ENCODE assay signal across 18 cellular contexts in the genomic region with DNA sequence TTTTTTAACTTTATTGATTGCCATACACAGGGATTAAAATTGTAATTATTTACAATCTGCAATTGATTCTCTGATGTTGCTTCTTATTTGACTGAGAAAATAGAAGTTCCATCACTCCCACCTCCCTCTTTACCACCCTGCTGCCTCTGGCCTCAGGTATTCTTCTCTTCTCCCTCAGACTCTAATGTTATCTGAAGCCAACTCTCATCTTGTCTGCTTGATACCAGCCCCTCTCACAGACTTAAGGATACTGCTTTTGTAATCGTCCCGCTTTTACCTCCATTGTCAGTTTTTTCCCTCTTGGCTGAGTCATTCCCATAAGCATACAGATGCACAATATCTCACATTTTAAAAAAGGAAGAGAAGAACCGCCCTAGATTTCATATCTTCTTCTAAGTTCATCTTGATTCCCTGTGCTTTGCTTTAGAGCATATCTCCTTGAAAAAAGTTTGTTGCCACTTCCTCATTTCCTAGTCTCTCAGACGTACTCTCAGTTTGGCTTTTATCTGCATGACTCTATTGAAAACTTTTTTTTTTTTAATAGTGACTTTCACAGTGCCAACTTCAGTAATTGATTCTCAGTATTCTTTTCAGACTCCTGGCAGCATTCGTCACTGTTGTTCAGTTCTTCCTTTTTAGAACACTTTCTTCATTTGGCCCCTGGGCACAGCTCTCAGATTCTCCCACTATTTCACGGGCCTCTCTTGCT. TPM values are rescaled to one million over a fixed set of nuclear protein-coding genes. Genes with fewer than 3 reads are reported as not detected.
DNase-seq lines count a peak whose midpoint lies in the region; ATAC-seq, FAIRE-seq and TF ChIP-seq lines count a peak whose summit lies in the region.
"Had no signal": no experiment of that assay in that cellular context is flagged by ENCODE, and none has a peak within 500 bp of the region (broad histone marks: within the 10 kb centered on the region; RNA-seq: fewer than 3 reads in every experiment).

No MANE protein-coding gene starts in this region.

- no peaks in the 10 kb centered on the region for H3K36me3 ChIP-seq in K562 (ENCODE audit: control insufficient read depth, insufficient read depth, low read length)

- no peak for TF ChIP-seq POLR2A in K562 (conservative IDR thresholded peaks at IDR 0.05)

- no peaks in the 10 kb centered on the region for H3K79me2 ChIP-seq in K562 (ENCODE audit: control insufficient read depth, insufficient read depth, low read length)

- no peak for FAIRE-seq in K562 (lab: Jason Lieb, UNC)
- FAIRE-seq: endometrium, H1 had no signal

- no peaks in the 10 kb centered on the region for H3K4me1 ChIP-seq in K562 (replicated peaks in 1 of 2; ENCODE audit: control insufficient read depth in 2 of 2, insufficient read depth in 2 of 2, low read length in 2 of 2)
- H3K4me1 ChIP-seq: lower lobe of right lung, testis had no signal

- no peaks in the 10 kb centered on the region for H3K9me1 ChIP-seq in K562 (ENCODE audit: control insufficient read depth, insufficient read depth, low read length)

- intact Hi-C loops in K562 (cut with micrococcal nuclease), result no loop called here

- H3K9me3 ChIP-seq in K562 (replicated peaks; ENCODE audit: control insufficient read depth, insufficient read depth, low read depth, low read length), result no peaks in the 10 kb centered on the region
- H3K9me3 ChIP-seq: lower lobe of right lung, testis had no signal

- BruUV-seq in K562 (replicated peaks; lab: Mats Ljungman, UMichigan), result no TSS peak

- in situ Hi-C loops in K562 (cut with MboI), result no loop called here

- H2AFZ ChIP-seq in K562 (ENCODE audit: low read depth, low read length), result no peak overlapping the region

- POLR2A ChIA-PET in K562 (lab: Yijun Ruan, JAX), result no interaction called here

- no peak for TF ChIP-seq CTCF in K562 (IDR thresholded peaks at IDR 0.05 in 2 of 3, conservative IDR thresholded peaks at IDR 0.05 in 1 of 3; ENCODE audit: insufficient read depth in 2 of 3, low read depth in 1 of 3, low read length in 3 of 3)

- DNase-seq in MV-4-11 (lab: John Stamatoyannopoulos, UW) (peak; percentile 65), K562 (ENCODE audit: extremely low read depth in 1 of 4, low spot score in 3 of 4) (no peak), NCI-H1092 (lab: John Stamatoyannopoulos, UW) (no peak), HT-29 (ENCODE audit: low spot score) (no peak)
- DNase-seq: activated CD4-positive, alpha-beta T cell treated with anti-CD3 and anti-CD28 coated beads for 1 hour; activated naive CD8-positive, alpha-beta T cell treated with anti-CD3 and anti-CD28 coated beads, Interleukin-2, amount 10 ng/mL, durations not matched to agents 7 days and 5 days; cerebellar nuclear complex; foreskin melanocyte; lower lobe of right lung; natural killer cell; testis had no signal

- peak; percentile 60 for ATAC-seq in GM18519 (IDR thresholded peaks at IDR 0.05; ENCODE audit: low FRiP score, unreplicated experiment)
- ATAC-seq in HG02852 (IDR thresholded peaks at IDR 0.05; ENCODE audit: unreplicated experiment), result peak; percentile 50
- no peak for ATAC-seq in K562
- ATAC-seq in HG02610 (IDR thresholded peaks at IDR 0.05; ENCODE audit: unreplicated experiment), result no peak
- ATAC-seq in HG03520 (IDR thresholded peaks at IDR 0.05; ENCODE audit: unreplicated experiment), result no peak
- ATAC-seq: lower lobe of right lung, natural killer cell, Panc1 had no signal

- H4K20me1 ChIP-seq in K562 (replicated peaks; ENCODE audit: control insufficient read depth, insufficient read depth, low read length), result no peaks in the 10 kb centered on the region

- H3K27me3 ChIP-seq in K562 (ENCODE audit: control insufficient read depth in 2 of 2, insufficient read depth in 2 of 2, low read length in 2 of 2), result no peaks in the 10 kb centered on the region
- H3K27me3 ChIP-seq: testis had no signal

- H3K9ac ChIP-seq in K562 (ENCODE audit: insufficient read depth in 1 of 2, low read depth in 2 of 2, low read length in 2 of 2), result no peak overlapping the region

- no peak for TF ChIP-seq RAD21 in K562 (CRISPR knock-in tag; conservative IDR thresholded peaks at IDR 0.05 in 1 of 2, IDR thresholded peaks at IDR 0.05 in 1 of 2)

- CTCF ChIA-PET in K562 (lab: Yijun Ruan, JAX; ENCODE audit: low intra/inter-chr PET ratio), result no interaction called here

- 7% methylated on average over 5 of the region's 6 CpGs for WGBS in K562 (ENCODE audit: insufficient coverage, low coverage, missing lambda C conversion rate)

- TF ChIP-seq EP300 in K562 (IDR thresholded peaks at IDR 0.05; ENCODE audit: low read length), result no peak

- no peak overlapping the region for H3K4me2 ChIP-seq in K562 (ENCODE audit: insufficient read depth, low read length)

- H3K4me3 ChIP-seq in K562, result no peak overlapping the region
- H3K4me3 ChIP-seq: lower lobe of right lung, testis had no signal

- H3K27ac ChIP-seq in K562 (ENCODE audit: extremely low read depth, low read depth, low read length), result no peak overlapping the region
- H3K27ac ChIP-seq: lower lobe of right lung, testis had no signal

TF ChIP-seq in K562, 482 proteins besides CTCF, POLR2A, EP300 and RAD21 (continues in another document):
- TF ChIP-seq, protein P1, sequence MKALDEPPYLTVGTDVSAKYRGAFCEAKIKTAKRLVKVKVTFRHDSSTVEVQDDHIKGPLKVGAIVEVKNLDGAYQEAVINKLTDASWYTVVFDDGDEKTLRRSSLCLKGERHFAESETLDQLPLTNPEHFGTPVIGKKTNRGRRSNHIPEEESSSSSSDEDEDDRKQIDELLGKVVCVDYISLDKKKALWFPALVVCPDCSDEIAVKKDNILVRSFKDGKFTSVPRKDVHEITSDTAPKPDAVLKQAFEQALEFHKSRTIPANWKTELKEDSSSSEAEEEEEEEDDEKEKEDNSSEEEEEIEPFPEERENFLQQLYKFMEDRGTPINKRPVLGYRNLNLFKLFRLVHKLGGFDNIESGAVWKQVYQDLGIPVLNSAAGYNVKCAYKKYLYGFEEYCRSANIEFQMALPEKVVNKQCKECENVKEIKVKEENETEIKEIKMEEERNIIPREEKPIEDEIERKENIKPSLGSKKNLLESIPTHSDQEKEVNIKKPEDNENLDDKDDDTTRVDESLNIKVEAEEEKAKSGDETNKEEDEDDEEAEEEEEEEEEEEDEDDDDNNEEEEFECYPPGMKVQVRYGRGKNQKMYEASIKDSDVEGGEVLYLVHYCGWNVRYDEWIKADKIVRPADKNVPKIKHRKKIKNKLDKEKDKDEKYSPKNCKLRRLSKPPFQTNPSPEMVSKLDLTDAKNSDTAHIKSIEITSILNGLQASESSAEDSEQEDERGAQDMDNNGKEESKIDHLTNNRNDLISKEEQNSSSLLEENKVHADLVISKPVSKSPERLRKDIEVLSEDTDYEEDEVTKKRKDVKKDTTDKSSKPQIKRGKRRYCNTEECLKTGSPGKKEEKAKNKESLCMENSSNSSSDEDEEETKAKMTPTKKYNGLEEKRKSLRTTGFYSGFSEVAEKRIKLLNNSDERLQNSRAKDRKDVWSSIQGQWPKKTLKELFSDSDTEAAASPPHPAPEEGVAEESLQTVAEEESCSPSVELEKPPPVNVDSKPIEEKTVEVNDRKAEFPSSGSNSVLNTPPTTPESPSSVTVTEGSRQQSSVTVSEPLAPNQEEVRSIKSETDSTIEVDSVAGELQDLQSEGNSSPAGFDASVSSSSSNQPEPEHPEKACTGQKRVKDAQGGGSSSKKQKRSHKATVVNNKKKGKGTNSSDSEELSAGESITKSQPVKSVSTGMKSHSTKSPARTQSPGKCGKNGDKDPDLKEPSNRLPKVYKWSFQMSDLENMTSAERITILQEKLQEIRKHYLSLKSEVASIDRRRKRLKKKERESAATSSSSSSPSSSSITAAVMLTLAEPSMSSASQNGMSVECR (CRISPR knock-in tag; IDR thresholded peaks at IDR 0.05), result no peak
- TF ChIP-seq, protein P2, sequence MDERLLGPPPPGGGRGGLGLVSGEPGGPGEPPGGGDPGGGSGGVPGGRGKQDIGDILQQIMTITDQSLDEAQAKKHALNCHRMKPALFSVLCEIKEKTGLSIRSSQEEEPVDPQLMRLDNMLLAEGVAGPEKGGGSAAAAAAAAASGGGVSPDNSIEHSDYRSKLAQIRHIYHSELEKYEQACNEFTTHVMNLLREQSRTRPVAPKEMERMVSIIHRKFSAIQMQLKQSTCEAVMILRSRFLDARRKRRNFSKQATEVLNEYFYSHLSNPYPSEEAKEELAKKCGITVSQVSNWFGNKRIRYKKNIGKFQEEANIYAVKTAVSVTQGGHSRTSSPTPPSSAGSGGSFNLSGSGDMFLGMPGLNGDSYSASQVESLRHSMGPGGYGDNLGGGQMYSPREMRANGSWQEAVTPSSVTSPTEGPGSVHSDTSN (CRISPR knock-in tag; IDR thresholded peaks at IDR 0.05; ENCODE audit: low read depth), result no peak
- TF ChIP-seq, protein P2 (tag; conservative IDR thresholded peaks at IDR 0.05; ENCODE audit: low read depth), result no peak
- TF ChIP-seq HDAC2 (IDR thresholded peaks at IDR 0.05), result no peak

RNA-seq across cellular contexts. Expression of a gene that starts 31.1 kb away (rescaled TPM):
- total RNA-seq in K562 (2011; cell fraction: chromatin; rRNA removed; ENCODE audit: low replicate concordance), result 0.44 and 1.4 TPM in 2 replicates
- total RNA-seq in K562 (2011; cell fraction: nucleolus; rRNA removed), result 0.13 and 0.17 TPM in 2 replicates
- total RNA-seq in K562 (2011; cell fraction: nucleoplasm; rRNA removed), result 0.29 and 0.53 TPM in 2 replicates
- 2.9 and 4.0 TPM in 2 replicates for total RNA-seq in K562 (2014; rRNA removed)
- 4.3 and 4.4 TPM in 2 replicates for total RNA-seq in K562 (2014; rRNA removed; fragmentation: Illumina TruSeq; extraction: Trizol)
- total RNA-seq in K562 (2015; rRNA removed; fragmentation: Illumina TruSeq; extraction: Trizol), result 3.5 and 4.0 TPM in 2 replicates
- total RNA-seq in K562 (2021), result 2.4 and 2.6 TPM in 2 replicates
- polyA plus RNA-seq in K562 (2011; rRNA removed), result 0.15 and 0.98 TPM in 2 replicates
- 0.54 TPM in 1 of 2 replicates, not detected in the other for polyA plus RNA-seq in K562 (2011; cell fraction: cytosol; rRNA removed)
- polyA plus RNA-seq in K562 (2011; cell fraction: nucleus; rRNA removed), result 0.23 TPM in 1 of 2 replicates, not detected in the other
- 3.8 and 5.0 TPM in 2 replicates for polyA plus RNA-seq in K562 (2012)
- 3.6 and 4.4 TPM in 2 replicates for polyA plus RNA-seq in K562 (2014; fragmentation: Illumina TruSeq; extraction: Trizol)
- 1 to 10 TPM; 1.9 to 2.1 TPM for polyA plus RNA-seq in K562 (2014; fragmentation: Nextera tagmentation; extraction: Ambion mirVana)
- 5.0 and 5.9 TPM in 2 replicates for polyA plus RNA-seq in K562 (2014; rRNA removed)
- 0.39 TPM in 1 of 2 replicates, not detected in the other for polyA minus RNA-seq in K562 (2011; rRNA and poly(A)+ RNA removed)
- not detected in 2 replicates for polyA minus RNA-seq in K562 (2011; cell fraction: cytosol; rRNA and poly(A)+ RNA removed)
- 0.40 TPM in 1 of 2 replicates, not detected in the other for polyA minus RNA-seq in K562 (2011; cell fraction: nucleus; rRNA and poly(A)+ RNA removed)
- total RNA-seq in HT-29 (2014; rRNA removed; shearing (Covaris generic)), result 16.2 and 17.7 TPM in 2 replicates

Comparison
In these comparisons a context has a peak if more than half of its experiments do, and no peak if none do; other contexts are left out.
1. ATAC-seq: peak in GM18519 (single experiment) and HG02852 (single experiment); none in K562 (single experiment), HG02610 (single experiment) and HG03520 (single experiment).